1 cellular context compared by ENCODE assay signal in the genomic region with DNA sequence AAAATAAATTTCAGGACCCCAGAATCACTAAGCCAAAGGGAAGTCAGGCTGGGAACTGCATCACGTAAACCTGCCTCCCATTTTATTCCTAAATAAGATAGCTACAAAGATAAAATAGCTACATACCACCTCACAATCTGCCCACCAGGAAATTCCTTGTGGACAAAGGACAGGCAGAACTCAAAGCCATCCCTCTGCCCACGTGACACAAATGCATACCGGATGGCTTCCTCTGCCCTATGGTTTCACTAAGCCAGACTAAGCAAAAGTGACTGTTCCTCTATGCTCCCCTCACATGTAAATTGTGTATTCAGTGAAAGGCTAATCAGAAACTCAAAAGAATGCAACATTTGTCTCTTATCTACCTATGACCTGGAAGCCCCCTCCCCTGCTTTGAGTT.
A peak's percentile ranks its signal among the peaks of the same experiment; 100 is the strongest.
TF ChIP-seq lines count a peak whose summit lies in the region.

No MANE protein-coding gene starts in this region.

TF ChIP-seq in SK-N-SH, 30 proteins besides CTCF, POLR2A, EP300 and RAD21 (continued from another document):
- TF ChIP-seq, protein P1, sequence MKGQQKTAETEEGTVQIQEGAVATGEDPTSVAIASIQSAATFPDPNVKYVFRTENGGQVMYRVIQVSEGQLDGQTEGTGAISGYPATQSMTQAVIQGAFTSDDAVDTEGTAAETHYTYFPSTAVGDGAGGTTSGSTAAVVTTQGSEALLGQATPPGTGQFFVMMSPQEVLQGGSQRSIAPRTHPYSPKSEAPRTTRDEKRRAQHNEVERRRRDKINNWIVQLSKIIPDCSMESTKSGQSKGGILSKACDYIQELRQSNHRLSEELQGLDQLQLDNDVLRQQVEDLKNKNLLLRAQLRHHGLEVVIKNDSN (IDR thresholded peaks at IDR 0.05; ENCODE audit: borderline replicate concordance, low read depth), result peak; percentile 89
- TF ChIP-seq GABPA (IDR thresholded peaks at IDR 0.05; ENCODE audit: low read depth), result no peak
- no peak for TF ChIP-seq MXI1 (IDR thresholded peaks at IDR 0.05; ENCODE audit: low read depth, low read length)
- no peak for TF ChIP-seq POLR2AphosphoS5 (IDR thresholded peaks at IDR 0.05; ENCODE audit: low read depth, low read length)
